Comparison of ENCODE assay signal across 16 cellular contexts in the genomic region with DNA sequence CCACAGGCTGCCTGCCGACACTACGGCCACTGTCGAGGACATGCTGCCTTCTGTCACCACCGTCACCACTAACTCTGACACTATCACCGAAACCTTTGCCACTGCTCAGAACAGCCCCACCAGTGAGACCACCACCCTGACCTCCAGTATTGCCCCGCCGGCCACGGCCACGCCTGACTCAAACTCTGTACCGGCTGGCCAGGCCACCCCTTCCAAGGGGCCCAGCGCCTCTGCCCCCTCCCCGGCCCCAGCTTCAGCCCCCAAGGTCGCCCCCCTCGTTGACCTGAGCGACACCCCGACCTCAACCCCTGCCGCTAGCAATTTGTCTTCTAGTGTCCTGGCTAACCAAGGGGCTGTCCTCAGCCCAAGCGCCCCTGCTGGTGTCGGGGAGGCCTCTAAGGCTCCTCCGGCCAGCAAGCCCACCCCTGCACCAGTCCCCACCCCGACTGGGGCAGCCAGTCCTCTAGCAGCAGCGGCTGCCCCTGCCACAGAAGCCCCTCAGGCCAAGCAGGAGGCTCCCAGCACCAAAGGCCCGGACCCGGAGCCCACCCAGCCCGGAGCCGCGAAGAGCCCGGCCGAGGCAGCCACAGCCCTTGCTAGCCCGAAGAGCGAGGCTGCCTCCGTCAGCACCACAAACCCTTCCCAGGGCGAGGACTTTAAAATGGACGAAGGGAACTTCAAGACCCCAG. TPM values are rescaled to one million over a fixed set of nuclear protein-coding genes. Genes with fewer than 3 reads are reported as not detected.
DNase-seq lines count a peak whose midpoint lies in the region; ATAC-seq and TF ChIP-seq lines count a peak whose summit lies in the region.
"Had no signal": no experiment of that assay in that cellular context is flagged by ENCODE, and none has a peak within 500 bp of the region (broad histone marks: within the 10 kb centered on the region; RNA-seq: fewer than 3 reads in every experiment).

No MANE protein-coding gene starts in this region.

- H3K79me1 ChIP-seq in neuronal stem cell (ENCODE audit: low read depth, low read length), result peaks cover 4% of the 10 kb centered on the region

- peak overlapping the region; percentile 68 for H3K18ac ChIP-seq in neuronal stem cell (ENCODE audit: low read length)

- peak overlapping the region; percentile 31 for H3K23ac ChIP-seq in neuronal stem cell (ENCODE audit: low read depth, low read length, poor library complexity)

- no peak overlapping the region for H2BK120ac ChIP-seq in neuronal stem cell (ENCODE audit: low read depth, low read length)

- TF ChIP-seq EP300 in suprapubic skin (IDR thresholded peaks at IDR 0.05), result no peak

- H2BK5ac ChIP-seq in neuronal stem cell (ENCODE audit: low read length), result no peak overlapping the region

- H3K27me3 ChIP-seq in neuronal stem cell (ENCODE audit: control insufficient read depth in 3 of 3, insufficient read depth in 3 of 3, low read depth in 1 of 3, low read length in 3 of 3) (no peaks in the 10 kb centered on the region), suprapubic skin (no peaks in the 10 kb centered on the region)

- no peak overlapping the region for H3K4me3 ChIP-seq in neuronal stem cell (ENCODE audit: low read length in 2 of 2)
- no peak overlapping the region for H3K4me3 ChIP-seq in suprapubic skin

- H3K9ac ChIP-seq in neuronal stem cell (ENCODE audit: low read depth, low read length, poor library complexity), result no peak overlapping the region

- no peak for TF ChIP-seq CTCF in suprapubic skin (IDR thresholded peaks at IDR 0.05)

- H3K4me1 ChIP-seq in neuronal stem cell (ENCODE audit: control insufficient read depth in 2 of 2, insufficient read depth in 1 of 2, low read depth in 1 of 2, low read length in 2 of 2), result peaks cover 0 to 11% of the 10 kb centered on the region in 2 donors
- H3K4me1 ChIP-seq in suprapubic skin, result no peaks in the 10 kb centered on the region

- no peaks in the 10 kb centered on the region for H3K9me3 ChIP-seq in neuronal stem cell (replicated peaks in 1 of 2; ENCODE audit: control insufficient read depth in 2 of 2, insufficient read depth in 1 of 2, low read depth in 1 of 2, low read length in 2 of 2)
- no peaks in the 10 kb centered on the region for H3K9me3 ChIP-seq in suprapubic skin

- no peak overlapping the region for H2BK12ac ChIP-seq in neuronal stem cell (ENCODE audit: low read length)

- no peak overlapping the region for H3K4me2 ChIP-seq in neuronal stem cell (ENCODE audit: insufficient read depth, low read length, poor library complexity, severe bottlenecking)

- peak overlapping the region; percentile 67 for H2AK5ac ChIP-seq in neuronal stem cell (ENCODE audit: low read depth, low read length)

- H3K27ac ChIP-seq in angular gyrus (ENCODE audit: low read depth, low read length) (peak overlapping the region; percentile 1), cingulate gyrus (ENCODE audit: low read depth, low read length) (peak overlapping the region; percentile 60), neuronal stem cell (replicated peaks; ENCODE audit: low read length) (no peak overlapping the region), suprapubic skin (no peak overlapping the region)

- TF ChIP-seq POLR2A in suprapubic skin (IDR thresholded peaks at IDR 0.05), result no peak

- DNase-seq in mesenteric fat pad (ENCODE audit: low spot score) (peak; percentile 88), neuronal stem cell (ENCODE audit: low spot score) (no peak), suprapubic skin (ENCODE audit: low spot score in 2 of 2) (no peak), EL (no peak)
- DNase-seq in stimulated activated CD4-positive, alpha-beta T cell treated with anti-CD3 and anti-CD28 coated beads, Interleukin-4, amount 100 ng/mL, for 4 hours, result no peak
- DNase-seq: C1 segment of cervical spinal cord; Calu3; CD4-positive, alpha-beta T cell; DMS79; GDM1; HCEC 1CT; HFFc6 had no signal

- no peak overlapping the region for H3K14ac ChIP-seq in neuronal stem cell (ENCODE audit: low read length)

- ATAC-seq in HG03460 (IDR thresholded peaks at IDR 0.05; ENCODE audit: unreplicated experiment), result no peak
- ATAC-seq: HepG2 had no signal

- H2AFZ ChIP-seq in neuronal stem cell (ENCODE audit: low read length), result peak overlapping the region; percentile 19

- no peak overlapping the region for H4K8ac ChIP-seq in neuronal stem cell (ENCODE audit: low read depth, low read length)

- H3K4ac ChIP-seq in neuronal stem cell (ENCODE audit: low read length), result no peak overlapping the region

- no peak overlapping the region for H2BK15ac ChIP-seq in neuronal stem cell (ENCODE audit: low read length)

- H3K36me3 ChIP-seq in neuronal stem cell (replicated peaks in 1 of 2; ENCODE audit: control insufficient read depth in 2 of 2, insufficient read depth in 2 of 2, low read length in 2 of 2) (peaks cover 0 to 6% of the 10 kb centered on the region in 2 donors), suprapubic skin (no peaks in the 10 kb centered on the region)

- H4K91ac ChIP-seq in neuronal stem cell (ENCODE audit: low read depth, low read length, poor library complexity), result no peak overlapping the region

- no CpG with 5 or more reads among the region's 34 CpGs for WGBS in neuronal stem cell (ENCODE audit: extremely low coverage in 2 of 2, insufficient read length in 2 of 2, insufficient replicate concordance in 1 of 2), 2 donors
- WGBS in suprapubic skin, result 94% methylated on average over 21 of the region's 34 CpGs

RNA-seq across cellular contexts. Expression of a gene that starts 41.3 kb away (rescaled TPM):
- total RNA-seq in mesenteric fat pad (2.7 TPM), suprapubic skin (10 to 100 TPM in 3 of 4 donors, 1 to 10 TPM in 1; 9.5 to 67.8 (median 30.3) TPM)
- 14.7 TPM for polyA plus RNA-seq in neuronal stem cell (2013, experiment 1 of 2)
- 14.2 TPM for polyA plus RNA-seq in neuronal stem cell (2013, experiment 2 of 2)

Comparison
In these comparisons a context has a peak if more than half of its experiments do, and no peak if none do; other contexts are left out.
1. H3K27ac ChIP-seq: peak in angular gyrus (single experiment) and cingulate gyrus (single experiment); none in neuronal stem cell (single experiment) and suprapubic skin (single experiment).